ENCODE assay signal across 18 cellular contexts in the genomic region with DNA sequence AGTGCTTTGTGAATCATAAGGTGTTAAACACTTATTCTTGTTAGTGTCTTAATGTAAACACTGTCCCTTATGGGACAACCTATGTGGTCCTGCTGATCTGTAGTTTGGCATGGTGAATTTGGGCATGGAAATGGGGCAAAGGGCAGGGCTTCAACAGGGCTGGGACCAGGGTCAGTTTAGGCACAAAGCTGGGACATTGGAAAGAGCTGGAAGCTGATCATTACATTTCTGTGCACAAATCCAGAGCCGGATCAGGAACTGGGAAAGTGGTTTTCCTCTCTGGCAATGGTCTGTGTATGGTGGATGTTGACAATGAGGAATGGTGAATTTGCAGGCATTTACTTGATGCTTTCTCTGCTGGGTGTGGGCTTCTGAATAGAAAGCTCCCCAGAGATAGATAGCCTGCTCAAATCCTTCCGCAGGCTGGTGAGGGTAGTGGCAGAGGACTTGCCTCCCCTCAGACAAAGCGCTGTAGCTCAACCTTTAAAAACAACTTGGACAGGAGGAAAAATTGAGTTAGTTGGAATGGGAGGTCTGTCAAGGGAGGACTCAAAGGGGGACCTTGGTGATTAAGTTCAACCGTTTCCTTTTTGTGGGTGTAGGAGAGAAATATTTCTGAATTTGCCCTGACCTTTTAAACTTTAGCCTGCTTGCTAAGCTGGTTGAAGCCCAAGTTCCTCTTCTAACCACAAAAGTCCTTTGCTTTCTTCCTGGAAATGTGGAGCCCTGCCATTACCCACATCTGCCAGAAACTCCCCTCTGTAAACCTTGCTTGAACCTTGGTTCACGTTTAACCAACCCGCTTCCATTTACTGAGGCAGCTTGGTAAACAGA. TPM values are rescaled to one million over a fixed set of nuclear protein-coding genes. Genes with fewer than 3 reads are reported as not detected.
DNase-seq lines count a peak whose midpoint lies in the region; ATAC-seq and TF ChIP-seq lines count a peak whose summit lies in the region.
"Had no signal": no experiment of that assay in that cellular context is flagged by ENCODE, and none has a peak within 500 bp of the region (broad histone marks: within the 10 kb centered on the region; RNA-seq: fewer than 3 reads in every experiment).

No MANE protein-coding gene starts in this region.

- no peaks in the 10 kb centered on the region for H3K4me1 Mint-ChIP-seq in WTC11
- H3K4me1 Mint-ChIP-seq in activated CD8-positive, alpha-beta T cell treated with anti-CD3 and anti-CD28 coated beads for 36 hours (ENCODE audit: low read depth), result no peaks in the 10 kb centered on the region
- H3K4me1 Mint-ChIP-seq: CD4-positive, alpha-beta memory T cell had no signal

- POLR2A ChIA-PET in WTC11 (lab: Charles Lee), result no interaction called here
- POLR2A ChIA-PET in activated CD8-positive, alpha-beta T cell treated with anti-CD3 and anti-CD28 coated beads for 36 hours (lab: Charles Lee), result no interaction called here

- intact Hi-C loops in activated CD8-positive, alpha-beta T cell treated with anti-CD3 and anti-CD28 coated beads for 36 hours (cut with micrococcal nuclease), result no loop called here

- DNase-seq in HL-60 (ENCODE audit: low read depth in 1 of 2, low spot score in 1 of 2), result peak; percentile 61 to 67
- peak; percentile 71 to 73 for DNase-seq in NOMO-1 (lab: John Stamatoyannopoulos, UW; ENCODE audit: unreplicated experiment in 2 of 2)
- DNase-seq in WTC11 (ENCODE audit: low spot score), result no peak
- peak; percentile 59 for DNase-seq in renal cortical epithelial cell (ENCODE audit: low read depth)
- DNase-seq in NCI-H1105 treated with DMSO at 0.1 percent for 48 hours (lab: John Stamatoyannopoulos, UW), result no peak
- no peak for DNase-seq in activated CD8-positive, alpha-beta T cell treated with anti-CD3 and anti-CD28 coated beads for 36 hours
- DNase-seq in T-helper 2 cell, result no peak
- DNase-seq: activated T-cell treated with anti-CD3 and anti-CD28 coated beads, Interleukin-2, amount 50 U/mL, for 48 hours; CD4-positive, alpha-beta memory T cell; EL; HFFc6; mucosa of descending colon; NCI-H1930; NCI-H510A treated with DMSO at 0.1 percent for 48 hours; Peyer's patch; small intestine had no signal

- H3K27me3 Mint-ChIP-seq in WTC11 (ENCODE audit: low read depth), result peaks cover 5% of the 10 kb centered on the region
- H3K27me3 Mint-ChIP-seq in activated CD8-positive, alpha-beta T cell treated with anti-CD3 and anti-CD28 coated beads for 36 hours, result peaks cover 11% of the 10 kb centered on the region

- H3K27me3 ChIP-seq in HL-60 (ENCODE audit: insufficient read depth, poor library complexity, severe bottlenecking), result no peaks in the 10 kb centered on the region
- H3K27me3 ChIP-seq: Peyer's patch had no signal

- H3K36me3 Mint-ChIP-seq in WTC11, result no peaks in the 10 kb centered on the region
- no peaks in the 10 kb centered on the region for H3K36me3 Mint-ChIP-seq in activated CD8-positive, alpha-beta T cell treated with anti-CD3 and anti-CD28 coated beads for 36 hours (ENCODE audit: low read depth)
- H3K36me3 Mint-ChIP-seq: CD4-positive, alpha-beta memory T cell had no signal

- TF ChIP-seq CTCF in HL-60 (IDR thresholded peaks at IDR 0.05; ENCODE audit: insufficient read depth, low read length), result no peak
- TF ChIP-seq CTCF in WTC11 (IDR thresholded peaks at IDR 0.05), result no peak
- TF ChIP-seq CTCF in activated CD8-positive, alpha-beta T cell treated with anti-CD3 and anti-CD28 coated beads for 36 hours (IDR thresholded peaks at IDR 0.05), result no peak

- H3K9me3 Mint-ChIP-seq in WTC11, result no peaks in the 10 kb centered on the region
- no peaks in the 10 kb centered on the region for H3K9me3 Mint-ChIP-seq in activated CD8-positive, alpha-beta T cell treated with anti-CD3 and anti-CD28 coated beads for 36 hours
- H3K9me3 Mint-ChIP-seq: CD4-positive, alpha-beta memory T cell; HFFc6 had no signal

- H3K27ac ChIP-seq in HL-60 (replicated peaks), result no peak overlapping the region
- H3K27ac ChIP-seq: gastroesophageal sphincter, Peyer's patch had no signal

- CTCF ChIA-PET in WTC11 (lab: Charles Lee), result interaction anchor here (1.2 kb wide), 1 partner anchor 101 kb away, joined by 3 read pairs; no protein-coding TSS in a partner anchor
- CTCF ChIA-PET in activated CD8-positive, alpha-beta T cell treated with anti-CD3 and anti-CD28 coated beads for 36 hours (lab: Charles Lee), result no interaction called here

- H3K4me3 Mint-ChIP-seq in WTC11, result no peak overlapping the region
- no peak overlapping the region for H3K4me3 Mint-ChIP-seq in activated CD8-positive, alpha-beta T cell treated with anti-CD3 and anti-CD28 coated beads for 36 hours
- H3K4me3 Mint-ChIP-seq: HFFc6 had no signal

- H3K27ac Mint-ChIP-seq in WTC11, result no peak overlapping the region
- H3K27ac Mint-ChIP-seq in activated CD8-positive, alpha-beta T cell treated with anti-CD3 and anti-CD28 coated beads for 36 hours, result no peak overlapping the region
- H3K27ac Mint-ChIP-seq: CD4-positive, alpha-beta memory T cell; HFFc6 had no signal

- peak; percentile 61 for ATAC-seq in WTC11
- no peak for ATAC-seq in activated CD8-positive, alpha-beta T cell treated with anti-CD3 and anti-CD28 coated beads for 36 hours
- ATAC-seq: gastroesophageal sphincter, GM12878, mucosa of descending colon had no signal

- no peak overlapping the region for H3K4me3 ChIP-seq in HL-60 (replicated peaks; ENCODE audit: insufficient read depth, low read length)
- H3K4me3 ChIP-seq: gastroesophageal sphincter, GM12878, mucosa of descending colon, Peyer's patch had no signal

TF ChIP-seq in WTC11, 78 proteins besides CTCF, POLR2A, EP300 and RAD21:
- TF ChIP-seq JAZF1 (CRISPR knock-in tag; IDR thresholded peaks at IDR 0.05), result no peak
- TF ChIP-seq, protein P1, sequence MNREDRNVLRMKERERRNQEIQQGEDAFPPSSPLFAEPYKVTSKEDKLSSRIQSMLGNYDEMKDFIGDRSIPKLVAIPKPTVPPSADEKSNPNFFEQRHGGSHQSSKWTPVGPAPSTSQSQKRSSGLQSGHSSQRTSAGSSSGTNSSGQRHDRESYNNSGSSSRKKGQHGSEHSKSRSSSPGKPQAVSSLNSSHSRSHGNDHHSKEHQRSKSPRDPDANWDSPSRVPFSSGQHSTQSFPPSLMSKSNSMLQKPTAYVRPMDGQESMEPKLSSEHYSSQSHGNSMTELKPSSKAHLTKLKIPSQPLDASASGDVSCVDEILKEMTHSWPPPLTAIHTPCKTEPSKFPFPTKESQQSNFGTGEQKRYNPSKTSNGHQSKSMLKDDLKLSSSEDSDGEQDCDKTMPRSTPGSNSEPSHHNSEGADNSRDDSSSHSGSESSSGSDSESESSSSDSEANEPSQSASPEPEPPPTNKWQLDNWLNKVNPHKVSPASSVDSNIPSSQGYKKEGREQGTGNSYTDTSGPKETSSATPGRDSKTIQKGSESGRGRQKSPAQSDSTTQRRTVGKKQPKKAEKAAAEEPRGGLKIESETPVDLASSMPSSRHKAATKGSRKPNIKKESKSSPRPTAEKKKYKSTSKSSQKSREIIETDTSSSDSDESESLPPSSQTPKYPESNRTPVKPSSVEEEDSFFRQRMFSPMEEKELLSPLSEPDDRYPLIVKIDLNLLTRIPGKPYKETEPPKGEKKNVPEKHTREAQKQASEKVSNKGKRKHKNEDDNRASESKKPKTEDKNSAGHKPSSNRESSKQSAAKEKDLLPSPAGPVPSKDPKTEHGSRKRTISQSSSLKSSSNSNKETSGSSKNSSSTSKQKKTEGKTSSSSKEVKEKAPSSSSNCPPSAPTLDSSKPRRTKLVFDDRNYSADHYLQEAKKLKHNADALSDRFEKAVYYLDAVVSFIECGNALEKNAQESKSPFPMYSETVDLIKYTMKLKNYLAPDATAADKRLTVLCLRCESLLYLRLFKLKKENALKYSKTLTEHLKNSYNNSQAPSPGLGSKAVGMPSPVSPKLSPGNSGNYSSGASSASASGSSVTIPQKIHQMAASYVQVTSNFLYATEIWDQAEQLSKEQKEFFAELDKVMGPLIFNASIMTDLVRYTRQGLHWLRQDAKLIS (CRISPR knock-in tag; IDR thresholded peaks at IDR 0.05; ENCODE audit: borderline replicate concordance), result no peak
- TF ChIP-seq ZNF232 (CRISPR knock-in tag; IDR thresholded peaks at IDR 0.05), result no peak
- TF ChIP-seq IRF2 (CRISPR knock-in tag; IDR thresholded peaks at IDR 0.05; ENCODE audit: borderline replicate concordance, low read depth), result no peak
- TF ChIP-seq FOXJ3 (CRISPR knock-in tag; IDR thresholded peaks at IDR 0.05; ENCODE audit: borderline replicate concordance), result no peak
- no peak for TF ChIP-seq TP53 (CRISPR knock-in tag; IDR thresholded peaks at IDR 0.05)
- TF ChIP-seq PRRX2 (CRISPR knock-in tag; IDR thresholded peaks at IDR 0.05), result no peak
- TF ChIP-seq NFATC4 (CRISPR knock-in tag; IDR thresholded peaks at IDR 0.05), result no peak
- no peak for TF ChIP-seq ZNF416 (CRISPR knock-in tag; IDR thresholded peaks at IDR 0.05)
- no peak for TF ChIP-seq SOX15 (CRISPR knock-in tag; IDR thresholded peaks at IDR 0.05)
- no peak for TF ChIP-seq GTF2I (CRISPR knock-in tag; conservative IDR thresholded peaks at IDR 0.05)
- TF ChIP-seq NR1H2 (CRISPR knock-in tag; IDR thresholded peaks at IDR 0.05), result no peak
- TF ChIP-seq, protein P2, sequence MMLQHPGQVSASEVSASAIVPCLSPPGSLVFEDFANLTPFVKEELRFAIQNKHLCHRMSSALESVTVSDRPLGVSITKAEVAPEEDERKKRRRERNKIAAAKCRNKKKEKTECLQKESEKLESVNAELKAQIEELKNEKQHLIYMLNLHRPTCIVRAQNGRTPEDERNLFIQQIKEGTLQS (CRISPR knock-in tag; conservative IDR thresholded peaks at IDR 0.05), result no peak
- TF ChIP-seq ELF4 (CRISPR knock-in tag; IDR thresholded peaks at IDR 0.05; ENCODE audit: low read depth), result no peak
- no peak for TF ChIP-seq TEAD4 (CRISPR knock-in tag; IDR thresholded peaks at IDR 0.05)
- no peak for TF ChIP-seq ZNF121 (CRISPR knock-in tag; IDR thresholded peaks at IDR 0.05)
- TF ChIP-seq, protein P3, sequence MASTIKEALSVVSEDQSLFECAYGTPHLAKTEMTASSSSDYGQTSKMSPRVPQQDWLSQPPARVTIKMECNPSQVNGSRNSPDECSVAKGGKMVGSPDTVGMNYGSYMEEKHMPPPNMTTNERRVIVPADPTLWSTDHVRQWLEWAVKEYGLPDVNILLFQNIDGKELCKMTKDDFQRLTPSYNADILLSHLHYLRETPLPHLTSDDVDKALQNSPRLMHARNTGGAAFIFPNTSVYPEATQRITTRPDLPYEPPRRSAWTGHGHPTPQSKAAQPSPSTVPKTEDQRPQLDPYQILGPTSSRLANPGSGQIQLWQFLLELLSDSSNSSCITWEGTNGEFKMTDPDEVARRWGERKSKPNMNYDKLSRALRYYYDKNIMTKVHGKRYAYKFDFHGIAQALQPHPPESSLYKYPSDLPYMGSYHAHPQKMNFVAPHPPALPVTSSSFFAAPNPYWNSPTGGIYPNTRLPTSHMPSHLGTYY (CRISPR knock-in tag; IDR thresholded peaks at IDR 0.05), result no peak
- TF ChIP-seq NFE2L1 (CRISPR knock-in tag; IDR thresholded peaks at IDR 0.05), result no peak
TF ChIP-seq in WTC11: peak in this region for 0.

RNA-seq across cellular contexts. Expression of a gene that starts 35.3 kb away (rescaled TPM):
- total RNA-seq in WTC11 (2021), result 0.30 to 0.53 TPM in 2 of 3 replicates, not detected in the other
- 0.35 and 2.0 TPM in 2 replicates for total RNA-seq in renal cortical epithelial cell
- not detected for total RNA-seq in activated CD8-positive, alpha-beta T cell treated with anti-CD3 and anti-CD28 coated beads for 36 hours

Comparison
In these comparisons a context has a peak if more than half of its experiments do, and no peak if none do; other contexts are left out.
1. DNase-seq: peak in HL-60 (2 of 2), NOMO-1 (2 of 2) and renal cortical epithelial cell (single experiment); none in WTC11 (single experiment), NCI-H1105 treated with DMSO at 0.1 percent for 48 hours (single experiment), activated CD8-positive, alpha-beta T cell treated with anti-CD3 and anti-CD28 coated beads for 36 hours (single experiment) and T-helper 2 cell (0 of 5).